Comparison of ENCODE assay signal across 19 cellular contexts in genomic region chr16:69479806-69480205, GRCh38.
"Had no signal": no experiment of that assay in that cellular context is flagged by ENCODE, and none has a peak within 500 bp of the region (broad histone marks: within the 10 kb centered on the region; RNA-seq: fewer than 3 reads in every experiment).

No MANE protein-coding gene starts in this region.

- H3K9me3 ChIP-seq: body of pancreas, esophagus muscularis mucosa, left ventricle myocardium inferior, thyroid gland had no signal

- ATAC-seq: activated CD4-positive, CD25-positive, alpha-beta regulatory T cell treated with anti-CD3 and anti-CD28 coated beads, Interleukin-2, amount 50 U/mL, for 24 hours; activated T-cell treated with anti-CD3 and anti-CD28 coated beads, Interleukin-2, amount 50 U/mL, for 4 hours; body of pancreas; T-cell had no signal

- H3K27ac ChIP-seq: body of pancreas, esophagus muscularis mucosa, left ventricle myocardium inferior, thyroid gland had no signal

- DNase-seq: activated CD4-positive, alpha-beta T cell treated with anti-CD3 and anti-CD28 coated beads, Interleukin-2, amount 50 U/mL, for 1 hour; activated CD8-positive, alpha-beta memory T cell treated with anti-CD3 and anti-CD28 coated beads, Interleukin-2, amount 50 U/mL, for 4 hours; activated naive CD4-positive, alpha-beta T cell treated with anti-CD3 and anti-CD28 coated beads for 36 hours; activated T-cell treated with anti-CD3 and anti-CD28 coated beads, Interleukin-2, amount 50 U/mL, for 4 hours; body of pancreas; central memory CD4-positive, alpha-beta T cell; hypothalamus; kidney; left ventricle myocardium inferior; occipital lobe; posterior cingulate gyrus; stimulated activated CD4-positive, alpha-beta T cell treated with anti-CD3 and anti-CD28 coated beads, Interleukin-12 subunit alpha, Interleukin-12 subunit beta, amount 100 ng/mL, for 4 hours; stimulated activated CD4-positive, alpha-beta T cell treated with anti-CD3 and anti-CD28 coated beads, Interleukin-1b, Interleukin-23, amount 100 ng/mL, for 48 hours; stimulated activated CD8-positive, alpha-beta memory T cell treated with anti-CD3 and anti-CD28 coated beads, Interleukin-4, amount 100 ng/mL, for 48 hours; stimulated activated naive CD4-positive, alpha-beta T cell treated with Interleukin-2 at 50 U/mL for 16 hours; T-cell; thyroid gland had no signal

- H3K4me1 ChIP-seq: body of pancreas had no signal

- H3K27me3 ChIP-seq: body of pancreas, esophagus muscularis mucosa, thyroid gland had no signal

- H3K36me3 ChIP-seq: esophagus muscularis mucosa, left ventricle myocardium inferior, thyroid gland had no signal

- H3K4me3 ChIP-seq: body of pancreas, esophagus muscularis mucosa, left ventricle myocardium inferior, thyroid gland had no signal
